20 cellular contexts compared by ENCODE assay signal in genomic region chr4:6758732-6759131, GRCh38. TPM values are rescaled to one million over a fixed set of nuclear protein-coding genes. Genes with fewer than 3 reads are reported as not detected.
DNase-seq lines count a peak whose midpoint lies in the region; ATAC-seq and TF ChIP-seq lines count a peak whose summit lies in the region.
"Had no signal": no experiment of that assay in that cellular context is flagged by ENCODE, and none has a peak within 500 bp of the region (broad histone marks: within the 10 kb centered on the region; RNA-seq: fewer than 3 reads in every experiment).

No MANE protein-coding gene starts in this region.

- 52% methylated on average over 4 of the region's 4 CpGs for WGBS in hepatocyte (ENCODE audit: low lambda C conversion rate, missing lambda C conversion rate)

- CTCF ChIA-PET in Caco-2 (lab: Charles Lee) = interaction anchor here (1.0 kb wide), 1 partner anchor 25 kb away, joined by 3 read pairs; no protein-coding TSS in a partner anchor

- H3K27me3 Mint-ChIP-seq in Caco-2 (ENCODE audit: insufficient read depth, unreplicated experiment) = no peaks in the 10 kb centered on the region
- peaks cover 10% of the 10 kb centered on the region for H3K27me3 Mint-ChIP-seq in neural progenitor cell (ENCODE audit: insufficient read depth, low read depth)
- H3K27me3 Mint-ChIP-seq: CD4-positive, alpha-beta T cell; CD8-positive, alpha-beta memory T cell had no signal

- peak overlapping the region; percentile 39 for H3K27ac Mint-ChIP-seq in Caco-2 (ENCODE audit: unreplicated experiment)
- peak overlapping the region; percentile 27 for H3K27ac Mint-ChIP-seq in neural progenitor cell
- H3K27ac Mint-ChIP-seq: B cell; CD4-positive, alpha-beta T cell had no signal

- H3K9me3 ChIP-seq in Caco-2 (no peaks in the 10 kb centered on the region), hepatocyte (ENCODE audit: low read depth) (no peaks in the 10 kb centered on the region), lower lobe of right lung (no peaks in the 10 kb centered on the region), neural progenitor cell (ENCODE audit: low read depth) (no peaks in the 10 kb centered on the region), ascending aorta (no peaks in the 10 kb centered on the region)
- H3K9me3 ChIP-seq: BLaER1, HAP-1 had no signal

- H3K79me2 ChIP-seq in hepatocyte = no peaks in the 10 kb centered on the region
- no peaks in the 10 kb centered on the region for H3K79me2 ChIP-seq in neural progenitor cell (ENCODE audit: low read depth)

- intact Hi-C loops in Caco-2 (cut with micrococcal nuclease; ENCODE audit: unreplicated experiment) = no loop called here
- intact Hi-C loops in lower lobe of right lung (cut with DNase I) = no loop called here
- intact Hi-C loops in ascending aorta (cut with DNase I) = no loop called here

- no peaks in the 10 kb centered on the region for H3K27me3 ChIP-seq in Caco-2 (replicated peaks; ENCODE audit: control insufficient read depth, insufficient read depth, low read length)
- H3K27me3 ChIP-seq in hepatocyte = no peaks in the 10 kb centered on the region
- H3K27me3 ChIP-seq in lower lobe of right lung (ENCODE audit: low read depth) = no peaks in the 10 kb centered on the region
- no peaks in the 10 kb centered on the region for H3K27me3 ChIP-seq in neural progenitor cell
- H3K27me3 ChIP-seq in ascending aorta = no peaks in the 10 kb centered on the region
- H3K27me3 ChIP-seq: BLaER1 had no signal

- H3K4me1 Mint-ChIP-seq in Caco-2 (ENCODE audit: low read depth, unreplicated experiment) (peaks cover 11% of the 10 kb centered on the region), neural progenitor cell (peaks cover 23% of the 10 kb centered on the region)
- H3K4me1 Mint-ChIP-seq: B cell had no signal

- H3K4me1 ChIP-seq in Caco-2 (peaks cover 20% of the 10 kb centered on the region), hepatocyte (ENCODE audit: insufficient read depth) (peaks cover 11% of the 10 kb centered on the region), lower lobe of right lung (no peaks in the 10 kb centered on the region), neural progenitor cell (peaks cover 17% of the 10 kb centered on the region), ascending aorta (no peaks in the 10 kb centered on the region)
- H3K4me1 ChIP-seq: HAP-1 had no signal

- H3K4me3 Mint-ChIP-seq in Caco-2 (ENCODE audit: unreplicated experiment) = no peak overlapping the region
- no peak overlapping the region for H3K4me3 Mint-ChIP-seq in neural progenitor cell
- H3K4me3 Mint-ChIP-seq: B cell; CD4-positive, alpha-beta T cell; CD8-positive, alpha-beta memory T cell had no signal

- no peak for TF ChIP-seq CTCF in Caco-2 (IDR thresholded peaks at IDR 0.05; ENCODE audit: insufficient read depth in 1 of 2, low read depth in 1 of 2, low read length in 1 of 2, severe bottlenecking in 1 of 2, unreplicated experiment in 1 of 2)
- TF ChIP-seq CTCF in hepatocyte (IDR thresholded peaks at IDR 0.05; ENCODE audit: poor library complexity) = no peak
- no peak for TF ChIP-seq CTCF in lower lobe of right lung (IDR thresholded peaks at IDR 0.05)
- TF ChIP-seq CTCF in neural progenitor cell (IDR thresholded peaks at IDR 0.05) = no peak
- no peak for TF ChIP-seq CTCF in ascending aorta (IDR thresholded peaks at IDR 0.05)

- DNase-seq in Caco-2 = peak; percentile 29 to 71
- DNase-seq in hepatocyte (ENCODE audit: low spot score) = peak; percentile 15
- DNase-seq in lower lobe of right lung = peak; percentile 1
- no peak for DNase-seq in neural progenitor cell (ENCODE audit: low spot score)
- DNase-seq in NCI-H146 treated with DMSO at 0.1 percent for 48 hours (lab: John Stamatoyannopoulos, UW; ENCODE audit: unreplicated experiment) = no peak
- DNase-seq in CD1c-positive myeloid dendritic cell (ENCODE audit: extremely low spot score) = no peak
- no peak for DNase-seq in ascending aorta (ENCODE audit: low spot score in 2 of 2)
- DNase-seq: Calu3; CD4-positive, alpha-beta T cell; CD8-positive, alpha-beta memory T cell; DMS53; DMS79 treated with DMSO at 0.1 percent for 48 hours; GOT3 had no signal

- POLR2A ChIA-PET in Caco-2 (lab: Charles Lee) = no interaction called here

- no peaks in the 10 kb centered on the region for H4K20me1 ChIP-seq in hepatocyte (ENCODE audit: insufficient read depth, poor library complexity, severe bottlenecking)
- H4K20me1 ChIP-seq in neural progenitor cell (ENCODE audit: low read depth) = no peaks in the 10 kb centered on the region
- H4K20me1 ChIP-seq: BLaER1 had no signal

- no peaks in the 10 kb centered on the region for H3K9me3 Mint-ChIP-seq in Caco-2 (ENCODE audit: unreplicated experiment)
- no peaks in the 10 kb centered on the region for H3K9me3 Mint-ChIP-seq in neural progenitor cell
- H3K9me3 Mint-ChIP-seq: CD4-positive, alpha-beta T cell; CD8-positive, alpha-beta memory T cell had no signal

- BruUV-seq in Caco-2 (replicated peaks; lab: Mats Ljungman, UMichigan) = no TSS peak

- H3K36me3 Mint-ChIP-seq in Caco-2 (ENCODE audit: insufficient read depth, unreplicated experiment) = no peaks in the 10 kb centered on the region
- H3K36me3 Mint-ChIP-seq in neural progenitor cell = no peaks in the 10 kb centered on the region
- H3K36me3 Mint-ChIP-seq: CD8-positive, alpha-beta memory T cell had no signal

- H3K27ac ChIP-seq in hepatocyte = peak overlapping the region; percentile 48
- no peak overlapping the region for H3K27ac ChIP-seq in lower lobe of right lung
- H3K27ac ChIP-seq in neural progenitor cell = no peak overlapping the region
- H3K27ac ChIP-seq in ascending aorta = no peak overlapping the region
- H3K27ac ChIP-seq: 22Rv1, BLaER1, C4-2B had no signal

- H3K36me3 ChIP-seq in Caco-2 (ENCODE audit: control insufficient read depth, insufficient read depth, low read length) (no peaks in the 10 kb centered on the region), hepatocyte (replicated peaks; ENCODE audit: insufficient read depth, low read depth) (no peaks in the 10 kb centered on the region), lower lobe of right lung (no peaks in the 10 kb centered on the region), neural progenitor cell (no peaks in the 10 kb centered on the region), ascending aorta (no peaks in the 10 kb centered on the region)
- H3K36me3 ChIP-seq: BLaER1, HAP-1 had no signal

- H2AFZ ChIP-seq in hepatocyte = no peak overlapping the region
- H2AFZ ChIP-seq in neural progenitor cell (replicated peaks) = no peak overlapping the region

- no peaks in the 10 kb centered on the region for H3K9me2 ChIP-seq in hepatocyte (replicated peaks; ENCODE audit: insufficient read depth)

- no peak overlapping the region for H3K4me3 ChIP-seq in Caco-2 (ENCODE audit: low read depth, low read length)
- H3K4me3 ChIP-seq in hepatocyte = no peak overlapping the region
- no peak overlapping the region for H3K4me3 ChIP-seq in lower lobe of right lung
- H3K4me3 ChIP-seq in neural progenitor cell = no peak overlapping the region
- no peak overlapping the region for H3K4me3 ChIP-seq in ascending aorta
- H3K4me3 ChIP-seq: BLaER1, GM12878, HAP-1 had no signal

- H3K4me2 ChIP-seq in hepatocyte (no peak overlapping the region), neural progenitor cell (no peak overlapping the region)
- H3K4me2 ChIP-seq: BLaER1 had no signal

- no peak overlapping the region for H3K9ac ChIP-seq in neural progenitor cell
- H3K9ac ChIP-seq: BLaER1 had no signal

- H3F3A ChIP-seq in neural progenitor cell (ENCODE audit: low read depth) = peaks cover 8% of the 10 kb centered on the region

- ATAC-seq in lower lobe of right lung (no peak), GM21381 (IDR thresholded peaks at IDR 0.05; ENCODE audit: unreplicated experiment) (no peak)
- ATAC-seq: GM12878 had no signal

RNA-seq across cellular contexts. Expression of gene KIAA0232, which starts 23.8 kb away (rescaled TPM):
- total RNA-seq in Caco-2 (2022) = 19.7 and 20.3 TPM in 2 replicates
- total RNA-seq in hepatocyte = 34.3 and 38.4 TPM in 2 replicates
- 11.3 TPM in 2 replicates for polyA plus RNA-seq in hepatocyte
- total RNA-seq in lower lobe of right lung = 28.1 TPM
- total RNA-seq in neural progenitor cell (ENCODE audit: low replicate concordance) = 42.9 and 52.2 TPM in 2 replicates
- total RNA-seq in ascending aorta = 15.9 TPM

RNA-seq across cellular contexts. Expression of gene BLOC1S4, which starts 42.8 kb away (rescaled TPM):
- total RNA-seq in Caco-2 (2022) = 16.6 and 17.2 TPM in 2 replicates
- total RNA-seq in hepatocyte = 29.4 and 33.3 TPM in 2 replicates
- polyA plus RNA-seq in hepatocyte = 50.1 and 60.0 TPM in 2 replicates
- 9.0 TPM for total RNA-seq in lower lobe of right lung
- 10.5 and 24.6 TPM in 2 replicates for total RNA-seq in neural progenitor cell (ENCODE audit: low replicate concordance)
- 37.5 TPM for total RNA-seq in ascending aorta

RNA-seq across cellular contexts. Expression of gene MRFAP1L1, which starts 49.1 kb away (rescaled TPM):
- 46.4 and 47.5 TPM in 2 replicates for total RNA-seq in Caco-2 (2022)
- 84.9 and 86.4 TPM in 2 replicates for total RNA-seq in hepatocyte
- 55.1 and 60.8 TPM in 2 replicates for polyA plus RNA-seq in hepatocyte
- total RNA-seq in lower lobe of right lung = 48.8 TPM
- total RNA-seq in neural progenitor cell (ENCODE audit: low replicate concordance) = 90.6 and 141 TPM in 2 replicates
- total RNA-seq in ascending aorta = 34.1 TPM

Comparison
In these comparisons a context has a peak if more than half of its experiments do, and no peak if none do; other contexts are left out.
1. DNase-seq: peak in Caco-2 (2 of 2), hepatocyte (single experiment) and lower lobe of right lung (single experiment); none in neural progenitor cell (single experiment), NCI-H146 treated with DMSO at 0.1 percent for 48 hours (single experiment), CD1c-positive myeloid dendritic cell (single experiment) and ascending aorta (0 of 2).